ENCODE assay signal across 21 cellular contexts in genomic region chr2:135689679-135690078, GRCh38. TPM values are rescaled to one million over a fixed set of nuclear protein-coding genes. Genes with fewer than 3 reads are reported as not detected.
DNase-seq lines count a peak whose midpoint lies in the region; ATAC-seq, FAIRE-seq and TF ChIP-seq lines count a peak whose summit lies in the region.
"Had no signal": no experiment of that assay in that cellular context is flagged by ENCODE, and none has a peak within 500 bp of the region (broad histone marks: within the 10 kb centered on the region; RNA-seq: fewer than 3 reads in every experiment).

No MANE protein-coding gene starts in this region.

- peak; percentile 64 for ATAC-seq in activated CD8-positive, alpha-beta T cell treated with anti-CD3 and anti-CD28 coated beads for 36 hours
- no peak for ATAC-seq in GM19467 (IDR thresholded peaks at IDR 0.05; ENCODE audit: unreplicated experiment)
- ATAC-seq: esophagus mucosa, HepG2, mucosa of descending colon had no signal

- no peak overlapping the region for H3K27ac ChIP-seq in small intestine (ENCODE audit: low read depth in 1 of 2, low read length in 1 of 2)
- H3K27ac ChIP-seq: stomach had no signal

- H3K4me3 Mint-ChIP-seq in activated naive CD4-positive, alpha-beta T cell treated with anti-CD3 and anti-CD28 coated beads for 36 hours, result peak overlapping the region; percentile 45
- peak overlapping the region; percentile 58 for H3K4me3 Mint-ChIP-seq in activated CD8-positive, alpha-beta T cell treated with anti-CD3 and anti-CD28 coated beads for 36 hours
- H3K4me3 Mint-ChIP-seq in nephron progenitor cell, result no peak overlapping the region

- H3K4me1 ChIP-seq in small intestine (ENCODE audit: control insufficient read depth in 2 of 2, insufficient read depth in 1 of 2, low read depth in 1 of 2, low read length in 1 of 2), result no peaks in the 10 kb centered on the region
- H3K4me1 ChIP-seq: stomach had no signal

- H3K9me3 Mint-ChIP-seq in activated naive CD4-positive, alpha-beta T cell treated with anti-CD3 and anti-CD28 coated beads for 36 hours, result no peaks in the 10 kb centered on the region
- peaks cover 4% of the 10 kb centered on the region for H3K9me3 Mint-ChIP-seq in activated CD8-positive, alpha-beta T cell treated with anti-CD3 and anti-CD28 coated beads for 36 hours
- no peaks in the 10 kb centered on the region for H3K9me3 Mint-ChIP-seq in nephron progenitor cell

- DNase-seq in activated naive CD4-positive, alpha-beta T cell treated with anti-CD3 and anti-CD28 coated beads for 36 hours, result no peak
- DNase-seq in activated naive CD4-positive, alpha-beta T cell treated with anti-CD3 and anti-CD28 coated beads, Interleukin-2, amount 50 U/mL, for 16 hours, result no peak
- DNase-seq in GM20000 (ENCODE audit: low spot score) (peak; percentile 20), nephron progenitor cell (no peak), HUDEP-2 (lab: John Stamatoyannopoulos, UW; ENCODE audit: unreplicated experiment in 76 of 76) (no peak), small intestine (no peak)
- no peak for DNase-seq in activated CD8-positive, alpha-beta T cell treated with anti-CD3 and anti-CD28 coated beads for 36 hours
- DNase-seq: activated CD4-positive, alpha-beta T cell treated with anti-CD3 and anti-CD28 coated beads, Interleukin-2, amount 50 U/mL, for 48 hours; activated effector memory CD4-positive, alpha-beta T cell treated with Interleukin-2 at 50 U/mL for 16 hours; cerebellar nuclear complex; DMS53; effector CD8-positive, alpha-beta T cell; hypothalamus; mucosa of descending colon; NCI-H69; Right ventricle myocardium superior; stomach; trophoblast cell had no signal

- CTCF ChIA-PET in activated naive CD4-positive, alpha-beta T cell treated with anti-CD3 and anti-CD28 coated beads for 36 hours (lab: Charles Lee), result interaction anchor here (0.6 to 0.7 kb wide), 3 partner anchors 16 to 651 kb away, joined by 3 read pairs; no protein-coding TSS in a partner anchor
- CTCF ChIA-PET in activated CD8-positive, alpha-beta T cell treated with anti-CD3 and anti-CD28 coated beads for 36 hours (lab: Charles Lee), result interaction anchor here (1.3 to 4.2 kb wide), 2 partner anchors 20 to 686 kb away, joined by 3 to 20 read pairs; no protein-coding TSS in a partner anchor

- H3K9me3 ChIP-seq in small intestine (ENCODE audit: control insufficient read depth, low read depth), result no peaks in the 10 kb centered on the region
- H3K9me3 ChIP-seq: mucosa of descending colon, stomach had no signal

- H3K27me3 ChIP-seq in small intestine (ENCODE audit: control insufficient read depth in 2 of 2, insufficient read depth in 2 of 2, low read length in 2 of 2), result no peaks in the 10 kb centered on the region
- H3K27me3 ChIP-seq: stomach had no signal

- H3K4me3 ChIP-seq in small intestine (ENCODE audit: low read depth in 1 of 2, low read length in 2 of 2), result no peak overlapping the region
- H3K4me3 ChIP-seq: mucosa of descending colon, stomach had no signal

- no peaks in the 10 kb centered on the region for H3K27me3 Mint-ChIP-seq in activated naive CD4-positive, alpha-beta T cell treated with anti-CD3 and anti-CD28 coated beads for 36 hours (ENCODE audit: low read depth)
- H3K27me3 Mint-ChIP-seq in activated CD8-positive, alpha-beta T cell treated with anti-CD3 and anti-CD28 coated beads for 36 hours, result no peaks in the 10 kb centered on the region
- H3K27me3 Mint-ChIP-seq in nephron progenitor cell (ENCODE audit: low read depth, poor library complexity), result no peaks in the 10 kb centered on the region

- POLR2A ChIA-PET in activated CD8-positive, alpha-beta T cell treated with anti-CD3 and anti-CD28 coated beads for 36 hours (lab: Charles Lee), result no interaction called here

- H3K36me3 Mint-ChIP-seq in activated naive CD4-positive, alpha-beta T cell treated with anti-CD3 and anti-CD28 coated beads for 36 hours (ENCODE audit: low read depth), result peaks cover 10% of the 10 kb centered on the region
- peaks cover 23% of the 10 kb centered on the region for H3K36me3 Mint-ChIP-seq in activated CD8-positive, alpha-beta T cell treated with anti-CD3 and anti-CD28 coated beads for 36 hours (ENCODE audit: low read depth)
- peaks cover 44% of the 10 kb centered on the region for H3K36me3 Mint-ChIP-seq in nephron progenitor cell (ENCODE audit: low read depth)

- WGBS in small intestine, 3 donors, result 39 to 56% (median 45%) methylated on average over 3 of the region's 3 CpGs

- FAIRE-seq in small intestine (lab: Jason Lieb, UNC), result no peak
- FAIRE-seq: HepG2 had no signal

- no peaks in the 10 kb centered on the region for H3K36me3 ChIP-seq in small intestine (ENCODE audit: control insufficient read depth in 2 of 2, insufficient read depth in 2 of 2, low read length in 2 of 2)

- intact Hi-C loops in activated naive CD4-positive, alpha-beta T cell treated with anti-CD3 and anti-CD28 coated beads for 36 hours (cut with micrococcal nuclease), result loop anchor here (1.0 to 2.0 kb wide), 3 partner anchors 25 to 158 kb away; partner anchors contain the start of genes R3HDM1, UBXN4 and ZRANB3
- intact Hi-C loops in activated CD8-positive, alpha-beta T cell treated with anti-CD3 and anti-CD28 coated beads for 36 hours (cut with micrococcal nuclease), result no loop called here

- TF ChIP-seq CTCF in GM20000 (IDR thresholded peaks at IDR 0.05; ENCODE audit: extremely low read depth, missing control alignments) (no peak), nephron progenitor cell (IDR thresholded peaks at IDR 0.05) (no peak)
- TF ChIP-seq CTCF in activated CD8-positive, alpha-beta T cell treated with anti-CD3 and anti-CD28 coated beads for 36 hours (IDR thresholded peaks at IDR 0.05), result no peak

- H3K4me1 Mint-ChIP-seq in activated naive CD4-positive, alpha-beta T cell treated with anti-CD3 and anti-CD28 coated beads for 36 hours (ENCODE audit: low read depth), result peaks cover 28% of the 10 kb centered on the region
- H3K4me1 Mint-ChIP-seq in activated CD8-positive, alpha-beta T cell treated with anti-CD3 and anti-CD28 coated beads for 36 hours (ENCODE audit: low read depth), result peaks cover 38% of the 10 kb centered on the region
- H3K4me1 Mint-ChIP-seq in nephron progenitor cell, result no peaks in the 10 kb centered on the region

- H3K27ac Mint-ChIP-seq in activated naive CD4-positive, alpha-beta T cell treated with anti-CD3 and anti-CD28 coated beads for 36 hours, result peak overlapping the region; percentile 76
- H3K27ac Mint-ChIP-seq in activated CD8-positive, alpha-beta T cell treated with anti-CD3 and anti-CD28 coated beads for 36 hours, result peak overlapping the region; percentile 87
- peak overlapping the region; percentile 54 for H3K27ac Mint-ChIP-seq in nephron progenitor cell

RNA-seq across cellular contexts. Expression of gene UBXN4, which starts 52.0 kb away (rescaled TPM):
- total RNA-seq in activated naive CD4-positive, alpha-beta T cell treated with anti-CD3 and anti-CD28 coated beads for 36 hours, result 100 to 1,000 TPM; 100 to 105 TPM
- 100 to 1,000 TPM in 1 of 2 experiments, 10 to 100 TPM in 1; 90.5 to 105 TPM for total RNA-seq in activated CD8-positive, alpha-beta T cell treated with anti-CD3 and anti-CD28 coated beads for 36 hours
- 10 to 100 TPM; 40.0 to 55.0 (median 54.3) TPM for polyA plus RNA-seq in small intestine
